Comparison of ENCODE assay signal across 21 cellular contexts in the genomic region with DNA sequence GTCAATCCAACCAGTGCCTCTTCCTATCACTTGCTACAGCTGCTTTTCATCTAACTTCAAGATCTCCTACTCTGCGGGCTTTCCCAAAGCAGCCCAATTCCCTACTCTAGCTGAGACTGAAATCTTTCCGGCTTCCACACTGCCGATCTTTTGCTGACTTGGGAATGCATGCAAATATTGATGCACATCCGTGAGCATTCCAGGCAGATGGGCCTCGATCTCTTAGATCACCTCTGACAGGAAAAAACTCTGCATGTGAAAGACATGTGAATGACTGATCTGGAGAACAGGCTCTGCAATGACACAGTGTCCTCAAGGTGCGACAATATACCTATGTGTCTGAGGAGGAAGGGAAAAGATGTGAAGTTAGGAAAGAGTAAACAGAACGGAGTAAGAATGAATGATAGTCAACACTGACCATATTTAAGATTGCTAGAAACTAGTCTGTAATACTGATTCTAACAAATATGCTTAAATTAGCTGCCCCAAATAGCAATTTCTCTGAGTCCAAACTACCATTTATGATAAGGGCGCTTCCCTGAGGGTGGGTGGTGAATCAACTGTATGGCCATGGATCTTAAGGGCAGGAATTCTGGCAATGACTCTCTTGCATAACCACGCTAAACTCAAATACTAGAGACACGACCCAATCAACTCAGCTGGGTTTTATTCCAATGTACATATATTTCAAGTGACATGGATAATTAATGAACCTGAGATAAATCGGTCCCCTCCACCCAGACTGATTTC. TPM values are rescaled to one million over a fixed set of nuclear protein-coding genes. Genes with fewer than 3 reads are reported as not detected.
DNase-seq lines count a peak whose midpoint lies in the region; ATAC-seq, FAIRE-seq and TF ChIP-seq lines count a peak whose summit lies in the region.
"Had no signal": no experiment of that assay in that cellular context is flagged by ENCODE, and none has a peak within 500 bp of the region (broad histone marks: within the 10 kb centered on the region; RNA-seq: fewer than 3 reads in every experiment).

No MANE protein-coding gene starts in this region.

- H3K36me3 Mint-ChIP-seq in GM23338 (ENCODE audit: low read depth): peaks cover 9% of the 10 kb centered on the region
- H3K36me3 Mint-ChIP-seq in Caco-2 (ENCODE audit: insufficient read depth, unreplicated experiment): peaks cover 6% of the 10 kb centered on the region

- POLR2A ChIA-PET in K562 (lab: Yijun Ruan, JAX): interaction anchor here (0.7 to 1.1 kb wide), 2 partner anchors 10 to 16 kb away, joined by 3 read pairs; no protein-coding TSS in a partner anchor
- POLR2A ChIA-PET in Caco-2 (lab: Charles Lee): interaction anchor here (1.1 kb wide), 1 partner anchor 59 kb away, joined by 3 read pairs; a partner anchor contains a TSS

- 70% methylated on average over 11 of the region's 11 CpGs for WGBS in K562 (ENCODE audit: insufficient coverage, low coverage, missing lambda C conversion rate)

- H4K20me1 ChIP-seq in GM23338 (replicated peaks; ENCODE audit: insufficient read depth) (peaks cover 33% of the 10 kb centered on the region), K562 (replicated peaks; ENCODE audit: control insufficient read depth, insufficient read depth, low read length) (peaks cover 15% of the 10 kb centered on the region)

- no peak for TF ChIP-seq RAD21 in K562 (CRISPR knock-in tag; conservative IDR thresholded peaks at IDR 0.05 in 1 of 2, IDR thresholded peaks at IDR 0.05 in 1 of 2)

- H3K4me3 Mint-ChIP-seq in GM23338 (no peak overlapping the region), Caco-2 (ENCODE audit: unreplicated experiment) (no peak overlapping the region)
- H3K4me3 Mint-ChIP-seq: CD8-positive, alpha-beta T cell; HFFc6 had no signal

- H3K4me1 ChIP-seq in GM23338 (ENCODE audit: insufficient read depth) (0 out of 2 replicates have a peak, but pooled peaks cover 3% of the 10 kb centered on the region), K562 (replicated peaks in 1 of 2; ENCODE audit: control insufficient read depth in 2 of 2, insufficient read depth in 2 of 2, low read length in 2 of 2) (peaks cover 0 to 20% of the 10 kb centered on the region in 2 experiments; a peak in 4 of 5 replicates), Caco-2 (no peaks in the 10 kb centered on the region)
- H3K4me1 ChIP-seq: HAP-1 had no signal

- no peaks in the 10 kb centered on the region for H3K27me3 Mint-ChIP-seq in GM23338 (ENCODE audit: insufficient read depth, low read depth, poor library complexity)
- no peaks in the 10 kb centered on the region for H3K27me3 Mint-ChIP-seq in Caco-2 (ENCODE audit: insufficient read depth, unreplicated experiment)

- H2AFZ ChIP-seq in GM23338 (no peak overlapping the region), K562 (ENCODE audit: low read depth, low read length) (no peak overlapping the region)

- FAIRE-seq in K562 (lab: Jason Lieb, UNC): no peak
- FAIRE-seq: D721Med, GM12878, GM18507, GM19239, H54 had no signal

- H3K4me2 ChIP-seq in GM23338 (no peak overlapping the region), K562 (ENCODE audit: insufficient read depth, low read length) (no peak overlapping the region)

- no peak overlapping the region for H3K9ac ChIP-seq in K562 (ENCODE audit: insufficient read depth in 1 of 2, low read depth in 2 of 2, low read length in 2 of 2)

- H3K27me3 ChIP-seq in GM23338 (ENCODE audit: insufficient read depth) (no peaks in the 10 kb centered on the region), K562 (ENCODE audit: control insufficient read depth in 2 of 2, insufficient read depth in 2 of 2, low read length in 2 of 2) (no peaks in the 10 kb centered on the region), Caco-2 (replicated peaks; ENCODE audit: control insufficient read depth, insufficient read depth, low read length) (no peaks in the 10 kb centered on the region)

- in situ Hi-C loops in K562 (cut with MboI): no loop called here

- CTCF ChIA-PET in K562 (lab: Yijun Ruan, JAX; ENCODE audit: low intra/inter-chr PET ratio) (no interaction called here), Caco-2 (lab: Charles Lee) (no interaction called here)

- no peaks in the 10 kb centered on the region for H3K9me2 ChIP-seq in GM23338 (ENCODE audit: insufficient read depth)

- H3K4me3 ChIP-seq in GM23338 (no peak overlapping the region), K562 (no peak overlapping the region), fibroblast of the aortic adventitia (ENCODE audit: low read depth, low read length) (no peak overlapping the region), Caco-2 (ENCODE audit: low read depth, low read length) (no peak overlapping the region)
- H3K4me3 ChIP-seq: GM12878, HAP-1 had no signal

- no peak for TF ChIP-seq EP300 in K562 (IDR thresholded peaks at IDR 0.05; ENCODE audit: low read length)

- ATAC-seq in GM23338 (no peak), K562 (0 out of 3 replicates have a peak, but pooled peaks have one; percentile 28), HG02938 (IDR thresholded peaks at IDR 0.05; ENCODE audit: unreplicated experiment) (no peak)
- ATAC-seq: CD8-positive, alpha-beta T cell; GM12878 had no signal

- no TSS peak for BruUV-seq in K562 (replicated peaks; lab: Mats Ljungman, UMichigan)
- no TSS peak for BruUV-seq in Caco-2 (replicated peaks; lab: Mats Ljungman, UMichigan)

- peaks cover 5% of the 10 kb centered on the region; the same call in 1 of the 2 replicates for H3K36me3 ChIP-seq in GM23338 (ENCODE audit: insufficient read depth)
- H3K36me3 ChIP-seq in K562 (ENCODE audit: control insufficient read depth, insufficient read depth, low read length): peaks cover 26% of the 10 kb centered on the region
- no peaks in the 10 kb centered on the region for H3K36me3 ChIP-seq in Caco-2 (ENCODE audit: control insufficient read depth, insufficient read depth, low read length)

- H3K27ac ChIP-seq in GM23338 (ENCODE audit: low read depth): 0 out of 2 replicates have a peak overlapping the region, but pooled peaks have one; percentile 35
- no peak overlapping the region for H3K27ac ChIP-seq in K562 (ENCODE audit: extremely low read depth, low read depth, low read length)

- H3K9me3 Mint-ChIP-seq in GM23338 (no peaks in the 10 kb centered on the region), Caco-2 (ENCODE audit: unreplicated experiment) (no peaks in the 10 kb centered on the region)
- H3K9me3 Mint-ChIP-seq: CD8-positive, alpha-beta T cell; HFFc6 had no signal

- TF ChIP-seq POLR2A in K562 (conservative IDR thresholded peaks at IDR 0.05): no peak

- H3K4me1 Mint-ChIP-seq in GM23338 (peaks cover 15% of the 10 kb centered on the region), Caco-2 (ENCODE audit: low read depth, unreplicated experiment) (no peaks in the 10 kb centered on the region)

- H3K79me2 ChIP-seq in GM23338 (replicated peaks; ENCODE audit: insufficient read depth): peaks cover 79% of the 10 kb centered on the region
- peaks cover 73% of the 10 kb centered on the region for H3K79me2 ChIP-seq in K562 (ENCODE audit: control insufficient read depth, insufficient read depth, low read length)

- H3K27ac Mint-ChIP-seq in GM23338: no peak overlapping the region
- no peak overlapping the region for H3K27ac Mint-ChIP-seq in Caco-2 (ENCODE audit: unreplicated experiment)
- H3K27ac Mint-ChIP-seq: CD8-positive, alpha-beta T cell; HFFc6 had no signal

- H3F3A ChIP-seq in GM23338 (replicated peaks; ENCODE audit: low read depth): no peaks in the 10 kb centered on the region

- no peak for TF ChIP-seq CTCF in GM23338 (conservative IDR thresholded peaks at IDR 0.05; ENCODE audit: low read depth in 2 of 2)
- no peak for TF ChIP-seq CTCF in K562 (IDR thresholded peaks at IDR 0.05 in 2 of 3, conservative IDR thresholded peaks at IDR 0.05 in 1 of 3; ENCODE audit: insufficient read depth in 2 of 3, low read depth in 1 of 3, low read length in 3 of 3)
- no peak for TF ChIP-seq CTCF in fibroblast of the aortic adventitia (IDR thresholded peaks at IDR 0.05; ENCODE audit: insufficient read depth, low read length)
- no peak for TF ChIP-seq CTCF in Caco-2 (IDR thresholded peaks at IDR 0.05; ENCODE audit: insufficient read depth in 1 of 2, low read depth in 1 of 2, low read length in 1 of 2, severe bottlenecking in 1 of 2, unreplicated experiment in 1 of 2)

- H3K9me1 ChIP-seq in K562 (ENCODE audit: control insufficient read depth, insufficient read depth, low read length): peaks cover 3% of the 10 kb centered on the region

- DNase-seq in GM23338 (ENCODE audit: low spot score) (no peak), K562 (ENCODE audit: extremely low read depth in 1 of 4, low spot score in 3 of 4) (no peak), fibroblast of the aortic adventitia (ENCODE audit: low read depth) (peak; percentile 6), NCI-H345 (lab: John Stamatoyannopoulos, UW) (no peak), Caco-2 (no peak), HUDEP-2 (lab: John Stamatoyannopoulos, UW; ENCODE audit: unreplicated experiment in 76 of 76) (no peak)
- DNase-seq: C1 segment of cervical spinal cord; CD8-positive, alpha-beta T cell; DMS 273 treated with DMSO at 0.1 percent for 48 hours; DMS79; EL; GDM1; GOT3; HFFc6 had no signal

- intact Hi-C loops in K562 (cut with micrococcal nuclease): no loop called here
- intact Hi-C loops in Caco-2 (cut with micrococcal nuclease; ENCODE audit: unreplicated experiment): no loop called here

- H3K9me3 ChIP-seq in K562 (replicated peaks; ENCODE audit: control insufficient read depth, insufficient read depth, low read depth, low read length): no peaks in the 10 kb centered on the region
- H3K9me3 ChIP-seq in Caco-2: no peaks in the 10 kb centered on the region
- H3K9me3 ChIP-seq: HAP-1 had no signal

RNA-seq across cellular contexts. Expression of a gene that starts 8.4 kb away (rescaled TPM):
- total RNA-seq in GM23338 (2014; rRNA removed; shearing (Covaris generic)): 12.9 and 17.6 TPM in 2 replicates
- polyA plus RNA-seq in GM23338 (2016; fragmentation: Nextera tagmentation; extraction: Ambion mirVana) (4.5 and 5.6 TPM in 2 replicates), K562 (2011; rRNA removed) (27.6 and 34.2 TPM in 2 replicates), K562 (2014; fragmentation: Illumina TruSeq; extraction: Trizol) (32.5 and 33.6 TPM in 2 replicates), K562 (2014; fragmentation: Nextera tagmentation; extraction: Ambion mirVana) (1 to 10 TPM; 2.2 to 3.2 TPM), K562 (2014; rRNA removed) (23.2 and 27.0 TPM in 2 replicates)
- 30.3 and 33.2 TPM in 2 replicates for total RNA-seq in K562 (2011; cell fraction: chromatin; rRNA removed; ENCODE audit: low replicate concordance)
- 21.0 and 33.4 TPM in 2 replicates for total RNA-seq in K562 (2011; cell fraction: nucleolus; rRNA removed)
- total RNA-seq in K562 (2011; cell fraction: nucleoplasm; rRNA removed): 30.2 and 34.2 TPM in 2 replicates
- total RNA-seq in K562 (2014; rRNA removed) (19.3 and 22.1 TPM in 2 replicates), K562 (2014; rRNA removed; fragmentation: Illumina TruSeq; extraction: Trizol) (23.3 and 23.7 TPM in 2 replicates), K562 (2015; rRNA removed; fragmentation: Illumina TruSeq; extraction: Trizol) (23.8 and 25.9 TPM in 2 replicates), K562 (2021) (26.2 and 28.0 TPM in 2 replicates), fibroblast of the aortic adventitia (ENCODE audit: low replicate concordance) (9.9 and 14.3 TPM in 2 replicates), Caco-2 (2022) (20.6 and 23.8 TPM in 2 replicates)
- polyA plus RNA-seq in K562 (2011; cell fraction: cytosol; rRNA removed): 29.7 and 32.1 TPM in 2 replicates
- polyA plus RNA-seq in K562 (2011; cell fraction: nucleus; rRNA removed): 25.3 and 33.4 TPM in 2 replicates
- 17.4 and 22.2 TPM in 2 replicates for polyA plus RNA-seq in K562 (2012)
- polyA minus RNA-seq in K562 (2011; rRNA and poly(A)+ RNA removed): 34.4 and 42.9 TPM in 2 replicates
- 17.0 and 20.6 TPM in 2 replicates for polyA minus RNA-seq in K562 (2011; cell fraction: cytosol; rRNA and poly(A)+ RNA removed)
- 16.3 and 17.8 TPM in 2 replicates for polyA minus RNA-seq in K562 (2011; cell fraction: nucleus; rRNA and poly(A)+ RNA removed)

RNA-seq across cellular contexts. Expression of a gene that starts 8.5 kb away (rescaled TPM):
- total RNA-seq in GM23338 (2014; rRNA removed; shearing (Covaris generic)): 42.6 and 44.3 TPM in 2 replicates
- polyA plus RNA-seq in GM23338 (2016; fragmentation: Nextera tagmentation; extraction: Ambion mirVana) (7.6 and 7.9 TPM in 2 replicates), K562 (2011; rRNA removed) (15.0 and 19.0 TPM in 2 replicates), K562 (2014; fragmentation: Illumina TruSeq; extraction: Trizol) (17.9 and 18.3 TPM in 2 replicates), K562 (2014; fragmentation: Nextera tagmentation; extraction: Ambion mirVana) (1 to 10 TPM; 2.8 to 3.8 TPM), K562 (2014; rRNA removed) (12.9 and 14.7 TPM in 2 replicates)
- total RNA-seq in K562 (2011; cell fraction: chromatin; rRNA removed; ENCODE audit: low replicate concordance): 69.7 and 74.5 TPM in 2 replicates
- total RNA-seq in K562 (2011; cell fraction: nucleolus; rRNA removed): 45.5 and 48.0 TPM in 2 replicates
- 44.4 and 45.0 TPM in 2 replicates for total RNA-seq in K562 (2011; cell fraction: nucleoplasm; rRNA removed)
- total RNA-seq in K562 (2014; rRNA removed) (21.3 and 25.6 TPM in 2 replicates), K562 (2014; rRNA removed; fragmentation: Illumina TruSeq; extraction: Trizol) (23.2 and 25.2 TPM in 2 replicates), K562 (2015; rRNA removed; fragmentation: Illumina TruSeq; extraction: Trizol) (28.0 and 28.3 TPM in 2 replicates), K562 (2021) (27.6 and 31.3 TPM in 2 replicates), fibroblast of the aortic adventitia (ENCODE audit: low replicate concordance) (9.6 and 10.7 TPM in 2 replicates), Caco-2 (2022) (19.7 and 21.4 TPM in 2 replicates)
- polyA plus RNA-seq in K562 (2011; cell fraction: cytosol; rRNA removed): 13.4 and 16.4 TPM in 2 replicates
- 19.1 and 24.7 TPM in 2 replicates for polyA plus RNA-seq in K562 (2011; cell fraction: nucleus; rRNA removed)
- 6.8 and 14.3 TPM in 2 replicates for polyA plus RNA-seq in K562 (2012)
- 41.7 and 50.1 TPM in 2 replicates for polyA minus RNA-seq in K562 (2011; rRNA and poly(A)+ RNA removed)
- polyA minus RNA-seq in K562 (2011; cell fraction: cytosol; rRNA and poly(A)+ RNA removed): 18.9 and 26.2 TPM in 2 replicates
- polyA minus RNA-seq in K562 (2011; cell fraction: nucleus; rRNA and poly(A)+ RNA removed): 30.6 and 33.9 TPM in 2 replicates

RNA-seq across cellular contexts. Expression of a gene that starts 59.0 kb away (rescaled TPM):
- total RNA-seq in GM23338 (2014; rRNA removed; shearing (Covaris generic)): 9.7 and 13.3 TPM in 2 replicates
- polyA plus RNA-seq in GM23338 (2016; fragmentation: Nextera tagmentation; extraction: Ambion mirVana) (3.7 and 4.7 TPM in 2 replicates), K562 (2011; rRNA removed) (43.2 and 45.8 TPM in 2 replicates), K562 (2014; fragmentation: Illumina TruSeq; extraction: Trizol) (32.5 and 36.4 TPM in 2 replicates), K562 (2014; fragmentation: Nextera tagmentation; extraction: Ambion mirVana) (10 to 100 TPM; 12.4 to 16.5 TPM), K562 (2014; rRNA removed) (29.1 and 29.3 TPM in 2 replicates)
- 34.9 and 56.2 TPM in 2 replicates for total RNA-seq in K562 (2011; cell fraction: chromatin; rRNA removed; ENCODE audit: low replicate concordance)
- 31.7 and 39.6 TPM in 2 replicates for total RNA-seq in K562 (2011; cell fraction: nucleolus; rRNA removed)
- total RNA-seq in K562 (2011; cell fraction: nucleoplasm; rRNA removed): 41.7 and 45.0 TPM in 2 replicates
- total RNA-seq in K562 (2014; rRNA removed) (42.2 and 46.7 TPM in 2 replicates), K562 (2014; rRNA removed; fragmentation: Illumina TruSeq; extraction: Trizol) (54.8 and 59.3 TPM in 2 replicates), K562 (2015; rRNA removed; fragmentation: Illumina TruSeq; extraction: Trizol) (27.4 and 28.5 TPM in 2 replicates), K562 (2021) (51.8 and 53.6 TPM in 2 replicates), fibroblast of the aortic adventitia (ENCODE audit: low replicate concordance) (13.1 and 16.8 TPM in 2 replicates), Caco-2 (2022) (27.5 and 31.9 TPM in 2 replicates)
- 26.1 and 31.2 TPM in 2 replicates for polyA plus RNA-seq in K562 (2011; cell fraction: cytosol; rRNA removed)
- polyA plus RNA-seq in K562 (2011; cell fraction: nucleus; rRNA removed): 30.7 and 38.2 TPM in 2 replicates
- 20.0 and 24.2 TPM in 2 replicates for polyA plus RNA-seq in K562 (2012)
- 56.6 and 57.1 TPM in 2 replicates for polyA minus RNA-seq in K562 (2011; rRNA and poly(A)+ RNA removed)
- 28.7 and 38.4 TPM in 2 replicates for polyA minus RNA-seq in K562 (2011; cell fraction: cytosol; rRNA and poly(A)+ RNA removed)
- 13.1 and 24.0 TPM in 2 replicates for polyA minus RNA-seq in K562 (2011; cell fraction: nucleus; rRNA and poly(A)+ RNA removed)
